15 cellular contexts compared by ENCODE assay signal in genomic region chr6:13400772-13401171, GRCh38.
A peak's percentile ranks its signal among the peaks of the same experiment; 100 is the strongest.
DNase-seq lines count a peak whose midpoint lies in the region; ATAC-seq and TF ChIP-seq lines count a peak whose summit lies in the region.
"Had no signal": no experiment of that assay in that cellular context is flagged by ENCODE, and none has a peak within 500 bp of the region (broad histone marks: within the 10 kb centered on the region; RNA-seq: fewer than 3 reads in every experiment).

No MANE protein-coding gene starts in this region.

- BruUV-seq in PC-3 (replicated peaks; lab: Mats Ljungman, UMichigan), result no TSS peak

- CTCF ChIA-PET in PC-3 (lab: Charles Lee), result no interaction called here

- H3K4me3 ChIP-seq in PC-3 (ENCODE audit: low read length), result no peak overlapping the region
- no peak overlapping the region for H3K4me3 ChIP-seq in effector memory CD4-positive, alpha-beta T cell (ENCODE audit: insufficient read depth, low read depth, low read length, poor library complexity, severe bottlenecking)
- H3K4me3 ChIP-seq: stomach had no signal

- peak; percentile 39 to 60 for ATAC-seq in activated naive CD4-positive, alpha-beta T cell treated with anti-CD3 and anti-CD28 coated beads, Interleukin-2, amount 50 U/mL, for 72 hours
- ATAC-seq in GM21529 (IDR thresholded peaks at IDR 0.05; ENCODE audit: unreplicated experiment) (peak; percentile 35), PC-3 (0 out of 2 replicates have a peak, but pooled peaks have one; percentile 25), GM21390 (IDR thresholded peaks at IDR 0.05; ENCODE audit: unreplicated experiment) (no peak)
- ATAC-seq in stimulated activated naive CD8-positive, alpha-beta T cell treated with anti-CD3 and anti-CD28 coated beads, Interleukin-15, Interleukin-2, amounts not matched to agents 100 U/mL and 50 U/mL, for 24 hours, result peak; percentile 46
- ATAC-seq: Panc1 had no signal

- no peaks in the 10 kb centered on the region for H4K20me1 ChIP-seq in PC-3 (ENCODE audit: low read length)

- H3K4me1 ChIP-seq in PC-3 (ENCODE audit: insufficient read depth, low read length), result peaks cover 13% of the 10 kb centered on the region
- no peaks in the 10 kb centered on the region for H3K4me1 ChIP-seq in effector memory CD4-positive, alpha-beta T cell (ENCODE audit: control insufficient read depth, insufficient read depth, low read length, poor library complexity, severe bottlenecking)

- no peak for DNase-seq in activated naive CD4-positive, alpha-beta T cell treated with anti-CD3 and anti-CD28 coated beads, Interleukin-2, amount 50 U/mL, for 72 hours (ENCODE audit: low spot score in 2 of 2)
- DNase-seq in activated naive CD4-positive, alpha-beta T cell treated with Interleukin-2 at 50 U/mL for 16 hours, result no peak
- peak; percentile 49 for DNase-seq in PC-3
- no peak for DNase-seq in stimulated activated naive CD8-positive, alpha-beta T cell treated with anti-CD3 and anti-CD28 coated beads, Interleukin-15, Interleukin-2, amounts not matched to agents 100 U/mL and 50 U/mL, for 24 hours
- no peak for DNase-seq in effector memory CD4-positive, alpha-beta T cell
- DNase-seq in NCI-H1105 treated with DMSO at 0.1 percent for 48 hours (lab: John Stamatoyannopoulos, UW), result no peak
- DNase-seq: glutamatergic neuron, NCI-H1436, stomach, SW 1271 had no signal

- H3K9me3 ChIP-seq in PC-3 (ENCODE audit: low read length), result no peaks in the 10 kb centered on the region
- H3K9me3 ChIP-seq in effector memory CD4-positive, alpha-beta T cell (ENCODE audit: control insufficient read depth, low read length), result no peaks in the 10 kb centered on the region
- H3K9me3 ChIP-seq: stomach had no signal

- no peak overlapping the region for H3K27ac ChIP-seq in PC-3 (ENCODE audit: low read length)
- H3K27ac ChIP-seq in effector memory CD4-positive, alpha-beta T cell (ENCODE audit: insufficient read depth, low read length, poor library complexity, severe bottlenecking), result no peak overlapping the region
- H3K27ac ChIP-seq: VCaP had no signal

- POLR2A ChIA-PET in PC-3 (lab: Charles Lee; ENCODE audit: unreplicated experiment), result no interaction called here

- H3K9ac ChIP-seq in PC-3 (ENCODE audit: low read length), result no peak overlapping the region

- no peaks in the 10 kb centered on the region for H3F3A ChIP-seq in PC-3 (ENCODE audit: low read length, unreplicated experiment)

- no peak for TF ChIP-seq CTCF in PC-3 (conservative IDR thresholded peaks at IDR 0.05; ENCODE audit: low read depth, low read length)

- H3K79me2 ChIP-seq in PC-3 (ENCODE audit: low read length), result no peaks in the 10 kb centered on the region

- no peak overlapping the region for H2AFZ ChIP-seq in PC-3 (ENCODE audit: low read length)

- H3K36me3 Mint-ChIP-seq in activated naive CD4-positive, alpha-beta T cell treated with anti-CD3 and anti-CD28 coated beads, Interleukin-2, amount 50 U/mL, for 72 hours, result no peaks in the 10 kb centered on the region
- H3K36me3 Mint-ChIP-seq: activated naive CD8-positive, alpha-beta T cell had no signal

- no peaks in the 10 kb centered on the region for H3K27me3 ChIP-seq in PC-3 (ENCODE audit: low read length)
- no peaks in the 10 kb centered on the region for H3K27me3 ChIP-seq in effector memory CD4-positive, alpha-beta T cell (replicated peaks; ENCODE audit: control insufficient read depth, insufficient read depth, low read length, poor library complexity, severe bottlenecking)
- H3K27me3 ChIP-seq: stomach had no signal

- no peaks in the 10 kb centered on the region for H3K36me3 ChIP-seq in PC-3 (ENCODE audit: low read depth, low read length)
- no peaks in the 10 kb centered on the region for H3K36me3 ChIP-seq in effector memory CD4-positive, alpha-beta T cell (ENCODE audit: control insufficient read depth, insufficient read depth, low read length)
- H3K36me3 ChIP-seq: stomach had no signal

- peak overlapping the region in 1 of 2 donors; percentile 11 for H3K27ac Mint-ChIP-seq in activated naive CD4-positive, alpha-beta T cell treated with anti-CD3 and anti-CD28 coated beads, Interleukin-2, amount 50 U/mL, for 72 hours
- H3K27ac Mint-ChIP-seq: activated naive CD8-positive, alpha-beta T cell had no signal

- intact Hi-C loops in PC-3 (cut with micrococcal nuclease), result no loop called here

- no peaks in the 10 kb centered on the region for H3K9me2 ChIP-seq in PC-3 (replicated peaks; ENCODE audit: low read length)

- no peaks in the 10 kb centered on the region for H3K9me3 Mint-ChIP-seq in activated naive CD4-positive, alpha-beta T cell treated with anti-CD3 and anti-CD28 coated beads, Interleukin-2, amount 50 U/mL, for 72 hours

- H3K4me2 ChIP-seq in PC-3 (ENCODE audit: low read length), result no peak overlapping the region
